8 cellular contexts compared by ENCODE assay signal in genomic region chr2:227325824-227326195, GRCh38. TPM values are rescaled to one million over a fixed set of nuclear protein-coding genes. Genes with fewer than 3 reads are reported as not detected.
DNase-seq lines count a peak whose midpoint lies in the region; ATAC-seq and TF ChIP-seq lines count a peak whose summit lies in the region.

No MANE protein-coding gene starts in this region.

- peaks cover 0 to 14% of the 10 kb centered on the region in 2 donors for H3K36me3 ChIP-seq in gastroesophageal sphincter
- H3K36me3 ChIP-seq in neuron (ENCODE audit: insufficient read depth, low read length) = peaks cover 12% of the 10 kb centered on the region

- peak; percentile 9 for ATAC-seq in GM18870 (IDR thresholded peaks at IDR 0.05; ENCODE audit: unreplicated experiment)
- peak; percentile 6 for ATAC-seq in gastroesophageal sphincter

- peaks cover 32% of the 10 kb centered on the region for H3K4me1 Mint-ChIP-seq in activated CD4-positive, alpha-beta memory T cell treated with anti-CD3 and anti-CD28 coated beads for 36 hours (ENCODE audit: low read depth)

- peaks cover 0 to 38% (median 0%) of the 10 kb centered on the region in 3 donors for H3K4me1 ChIP-seq in gastroesophageal sphincter
- H3K4me1 ChIP-seq in neuron (ENCODE audit: insufficient read depth, low read length) = peaks cover 27% of the 10 kb centered on the region

- H3K27ac ChIP-seq in C4-2B (peak overlapping the region; percentile 90), gastroesophageal sphincter (peak overlapping the region; percentile 73 to 94 (median 94))

- DNase-seq in HT1080 (ENCODE audit: low read depth) (peak; percentile 49), ecto neural progenitor cell (ENCODE audit: low spot score) (no peak), inferior parietal cortex (ENCODE audit: extremely low spot score) (no peak)
- DNase-seq in activated CD4-positive, alpha-beta memory T cell treated with anti-CD3 and anti-CD28 coated beads for 36 hours = peak; percentile 17

- POLR2A ChIA-PET in activated CD4-positive, alpha-beta memory T cell treated with anti-CD3 and anti-CD28 coated beads for 36 hours (lab: Charles Lee) = interaction anchor here (1.5 kb wide), 1 partner anchor 25 kb away, joined by 3 read pairs; no protein-coding TSS in a partner anchor

- peaks cover 4% of the 10 kb centered on the region for H3K9me3 Mint-ChIP-seq in activated CD4-positive, alpha-beta memory T cell treated with anti-CD3 and anti-CD28 coated beads for 36 hours

- peak overlapping the region; percentile 59 to 78 for H3K4me3 ChIP-seq in gastroesophageal sphincter
- peak overlapping the region; percentile 87 for H3K4me3 ChIP-seq in neuron (ENCODE audit: low read length)

- WGBS in gastroesophageal sphincter (ENCODE audit: low coverage in 1 of 2), 2 donors = 0% methylated on average over 4 of the region's 13 CpGs; no CpG with 5 or more reads in 1 of the 2 donors

- H2AFZ ChIP-seq in neuron (ENCODE audit: low read depth, low read length) = peak overlapping the region; percentile 98

- H3K27me3 Mint-ChIP-seq in activated CD4-positive, alpha-beta memory T cell treated with anti-CD3 and anti-CD28 coated beads for 36 hours = no peaks in the 10 kb centered on the region

- peak overlapping the region; percentile 89 for H3K27ac Mint-ChIP-seq in activated CD4-positive, alpha-beta memory T cell treated with anti-CD3 and anti-CD28 coated beads for 36 hours

- H3K9me3 ChIP-seq in gastroesophageal sphincter (no peaks in the 10 kb centered on the region), neuron (ENCODE audit: low read length) (peaks cover 2% of the 10 kb centered on the region)

- H3K27me3 ChIP-seq in gastroesophageal sphincter = no peaks in the 10 kb centered on the region
- H3K27me3 ChIP-seq in neuron (ENCODE audit: insufficient read depth, low read length) = no peaks in the 10 kb centered on the region

- H3K4me3 Mint-ChIP-seq in activated CD4-positive, alpha-beta memory T cell treated with anti-CD3 and anti-CD28 coated beads for 36 hours = peak overlapping the region; percentile 90

- TF ChIP-seq CTCF in C4-2B (conservative IDR thresholded peaks at IDR 0.05) (peak; percentile 32), gastroesophageal sphincter (IDR thresholded peaks at IDR 0.05) (no peak)

- peaks cover 8% of the 10 kb centered on the region for H3K36me3 Mint-ChIP-seq in activated CD4-positive, alpha-beta memory T cell treated with anti-CD3 and anti-CD28 coated beads for 36 hours

- TF ChIP-seq POLR2A in gastroesophageal sphincter (IDR thresholded peaks at IDR 0.05) = no peak

- CTCF ChIA-PET in activated CD4-positive, alpha-beta memory T cell treated with anti-CD3 and anti-CD28 coated beads for 36 hours (lab: Charles Lee) = interaction anchor here (0.7 to 1.3 kb wide), 2 partner anchors 332 to 440 kb away, joined by 3 read pairs; no protein-coding TSS in a partner anchor

- intact Hi-C loops in activated CD4-positive, alpha-beta memory T cell treated with anti-CD3 and anti-CD28 coated beads for 36 hours (cut with micrococcal nuclease) = loop anchor here (1.0 to 5.0 kb wide), 7 partner anchors 25 to 534 kb away; no protein-coding TSS in a partner anchor

- no peak for TF ChIP-seq EP300 in gastroesophageal sphincter (IDR thresholded peaks at IDR 0.05)

RNA-seq across cellular contexts. Expression of gene MFF, which starts 0.8 kb away (rescaled TPM):
- total RNA-seq in HT1080 (2014; rRNA removed; shearing (Covaris generic)) = 109 and 132 TPM in 2 replicates
- polyA plus RNA-seq in HT1080 (2015; cell fraction: cytosol; rRNA removed) = 115 and 131 TPM in 2 replicates
- 104 TPM in 2 replicates for polyA plus RNA-seq in HT1080 (2015; cell fraction: nucleus; rRNA removed)
- total RNA-seq in activated CD4-positive, alpha-beta memory T cell treated with anti-CD3 and anti-CD28 coated beads for 36 hours = 10 to 100 TPM; 73.2 to 74.1 TPM
- 100 to 1,000 TPM; 106 to 140 (median 118) TPM for total RNA-seq in gastroesophageal sphincter

RNA-seq across cellular contexts. Expression of gene TM4SF20, which starts 53.3 kb away (rescaled TPM):
- total RNA-seq in HT1080 (2014; rRNA removed; shearing (Covaris generic)) = not detected in 2 replicates
- not detected in 2 replicates for polyA plus RNA-seq in HT1080 (2015; cell fraction: cytosol; rRNA removed)
- 0.25 TPM in 1 of 2 replicates, not detected in the other for polyA plus RNA-seq in HT1080 (2015; cell fraction: nucleus; rRNA removed)
- not detected for total RNA-seq in activated CD4-positive, alpha-beta memory T cell treated with anti-CD3 and anti-CD28 coated beads for 36 hours
- total RNA-seq in gastroesophageal sphincter = not detected

Comparison
In these comparisons a context has a peak if more than half of its experiments do, and no peak if none do; other contexts are left out.
1. DNase-seq: peak in HT1080 (single experiment) and activated CD4-positive, alpha-beta memory T cell treated with anti-CD3 and anti-CD28 coated beads for 36 hours (single experiment); none in ecto neural progenitor cell (single experiment) and inferior parietal cortex (single experiment).